23 cellular contexts compared by ENCODE assay signal in the genomic region with DNA sequence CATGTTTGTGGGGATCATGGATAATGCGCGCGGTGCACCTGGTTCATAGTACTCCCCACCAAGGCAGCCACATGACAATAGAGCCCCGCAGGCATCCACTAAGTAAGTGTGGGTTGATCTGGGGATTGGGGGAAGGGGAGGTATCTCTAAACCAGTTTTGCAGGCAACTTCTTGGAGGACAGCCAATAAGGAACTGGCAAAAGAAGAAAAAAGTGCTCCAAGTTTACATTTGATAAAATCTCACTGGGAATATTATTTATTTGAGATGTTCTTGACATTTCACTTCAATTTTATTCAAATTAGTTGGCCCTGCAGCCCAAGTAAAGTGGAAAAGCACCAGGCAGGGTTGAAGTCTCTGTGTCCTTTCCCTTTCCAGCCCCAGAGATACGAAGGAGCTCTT. TPM values are rescaled to one million over a fixed set of nuclear protein-coding genes. Genes with fewer than 3 reads are reported as not detected.
DNase-seq lines count a peak whose midpoint lies in the region; ATAC-seq, FAIRE-seq and TF ChIP-seq lines count a peak whose summit lies in the region.
"Had no signal": no experiment of that assay in that cellular context is flagged by ENCODE, and none has a peak within 500 bp of the region (broad histone marks: within the 10 kb centered on the region; RNA-seq: fewer than 3 reads in every experiment).

No MANE protein-coding gene starts in this region.

- H3K4me3 ChIP-seq in H1 (ENCODE audit: extremely low read depth in 1 of 4, insufficient read depth in 2 of 4, low read depth in 3 of 4, low read length in 4 of 4) (no peak overlapping the region; a peak in 1 of 8 replicates), lower lobe of right lung (no peak overlapping the region)
- H3K4me3 ChIP-seq: K562, psoas muscle, spleen, testis had no signal

- TF ChIP-seq POLR2A in H1 (IDR thresholded peaks at IDR 0.05; ENCODE audit: control extremely low read depth in 1 of 2, low read depth in 2 of 2, low read length in 2 of 2), result no peak

- CTCF ChIA-PET in H1 (lab: Charles Lee; ENCODE audit: partially characterized antibody), result interaction anchor here (1.0 to 6.5 kb wide), 3 partner anchors 10 to 18 kb away, joined by 4 to 37 read pairs (median 6); no protein-coding TSS in a partner anchor

- no peak overlapping the region for H2BK120ac ChIP-seq in H1 (replicated peaks; ENCODE audit: low read depth, low read length)

- H2BK12ac ChIP-seq in H1 (ENCODE audit: low read depth, low read length), result no peak overlapping the region

- H2AFZ ChIP-seq in H1 (ENCODE audit: low read length), result no peak overlapping the region

- 66% methylated on average over 5 of the region's 5 CpGs; no CpG with 5 or more reads in 1 of the 2 experiments for WGBS in H1 (ENCODE audit: extremely low coverage in 1 of 2, insufficient coverage in 1 of 2, insufficient read length in 1 of 2, insufficient replicate concordance in 2 of 2, low coverage in 1 of 2, low lambda C conversion rate in 2 of 2, missing lambda C conversion rate in 1 of 2), 2 experiments

- no peak overlapping the region for H3K4ac ChIP-seq in H1 (replicated peaks; ENCODE audit: insufficient read length, low read depth, low read length)

- no peak overlapping the region for H2BK20ac ChIP-seq in H1 (ENCODE audit: low read length)

- peak overlapping the region; percentile 10 to 22; a peak in 2 of 4 replicates for H3K4me2 ChIP-seq in H1 (ENCODE audit: insufficient read depth in 1 of 2, low read depth in 2 of 2, low read length in 2 of 2)

- POLR2A ChIA-PET in H1 (lab: Charles Lee; ENCODE audit: partially characterized antibody), result interaction anchor here (1.7 kb wide), 1 partner anchor 10 kb away, joined by 9 read pairs; no protein-coding TSS in a partner anchor

- H3K27ac ChIP-seq in H1 (ENCODE audit: low read depth, low read length) (no peak overlapping the region), lower lobe of right lung (peak overlapping the region; percentile 53)
- H3K27ac ChIP-seq: psoas muscle, spleen, testis had no signal

- no peak overlapping the region for H2BK15ac ChIP-seq in H1 (ENCODE audit: low read length)

- peaks cover 10 to 16% (median 12%) of the 10 kb centered on the region in 4 experiments for H3K4me1 ChIP-seq in H1 (replicated peaks in 1 of 4; ENCODE audit: control insufficient read depth in 3 of 4, insufficient read depth in 4 of 4, low read length in 3 of 4)
- peaks cover 46% of the 10 kb centered on the region for H3K4me1 ChIP-seq in lower lobe of right lung
- H3K4me1 ChIP-seq: psoas muscle had no signal

- no peaks in the 10 kb centered on the region for H4K20me1 ChIP-seq in H1 (replicated peaks in 1 of 2; ENCODE audit: control insufficient read depth in 1 of 2, insufficient read depth in 2 of 2, low read length in 2 of 2)

- no peak overlapping the region for H4K5ac ChIP-seq in H1 (ENCODE audit: insufficient read length, low read depth, low read length)

- no peaks in the 10 kb centered on the region for H3K79me1 ChIP-seq in H1 (ENCODE audit: low read depth, low read length)

- H3K23ac ChIP-seq in H1 (ENCODE audit: insufficient read length), result no peak overlapping the region

- no peak overlapping the region for H3K9ac ChIP-seq in H1 (replicated peaks in 1 of 4; ENCODE audit: extremely low read depth in 1 of 4, low read depth in 3 of 4, low read length in 3 of 4)

- no peak overlapping the region for H3K56ac ChIP-seq in H1 (replicated peaks; ENCODE audit: insufficient read length, low read depth, low read length)

- TF ChIP-seq RAD21 in H1 (IDR thresholded peaks at IDR 0.05 in 1 of 2, conservative IDR thresholded peaks at IDR 0.05 in 1 of 2; ENCODE audit: low read depth in 2 of 2, low read length in 2 of 2), result no peak

- H3K18ac ChIP-seq in H1 (ENCODE audit: extremely low read depth, low read length), result no peak overlapping the region

- H3K23me2 ChIP-seq in H1 (ENCODE audit: low read depth, low read length), result no peaks in the 10 kb centered on the region

- H3K36me3 ChIP-seq in H1 (ENCODE audit: control insufficient read depth in 2 of 4, insufficient read depth in 4 of 4, low read length in 3 of 4) (no peaks in the 10 kb centered on the region), lower lobe of right lung (no peaks in the 10 kb centered on the region)
- H3K36me3 ChIP-seq: spleen had no signal

- H2AK5ac ChIP-seq in H1 (ENCODE audit: low read depth, low read length), result no peak overlapping the region

- ATAC-seq in lower lobe of right lung, result peak; percentile 57 to 72
- ATAC-seq: K562, left ventricle myocardium superior, natural killer cell, psoas muscle had no signal

- H3K14ac ChIP-seq in H1 (ENCODE audit: insufficient read length), result no peak overlapping the region

- no peaks in the 10 kb centered on the region for H3K79me2 ChIP-seq in H1 (ENCODE audit: control insufficient read depth in 1 of 2, insufficient read depth in 2 of 2, low read length in 2 of 2)

- H3K9me3 ChIP-seq in H1 (ENCODE audit: insufficient read depth in 2 of 2, low read depth in 1 of 2, low read length in 1 of 2) (no peaks in the 10 kb centered on the region), lower lobe of right lung (no peaks in the 10 kb centered on the region)
- H3K9me3 ChIP-seq: psoas muscle, spleen, testis had no signal

- FAIRE-seq in H1 (lab: Jason Lieb, UNC) (no peak), GM19239 (lab: Jason Lieb, UNC) (no peak)
- FAIRE-seq: K562, RCC 7860 had no signal

- H3K27me3 ChIP-seq in H1 (replicated peaks in 1 of 4; ENCODE audit: control insufficient read depth in 3 of 4, extremely low read depth in 1 of 4, insufficient read depth in 3 of 4, low read length in 3 of 4), result peaks cover 0 to 2% (median 0%) of the 10 kb centered on the region in 4 experiments; a peak in 2 of 7 replicates
- no peaks in the 10 kb centered on the region for H3K27me3 ChIP-seq in lower lobe of right lung (ENCODE audit: low read depth)
- H3K27me3 ChIP-seq: spleen, testis had no signal

- peak in 1 of 2 experiments; percentile 52; a peak in 1 of 3 replicates for TF ChIP-seq EP300 in H1 (IDR thresholded peaks at IDR 0.05; ENCODE audit: borderline replicate concordance in 1 of 2, low read depth in 2 of 2, low read length in 2 of 2)

- DNase-seq in DMS53 (lab: John Stamatoyannopoulos, UW) (peak; percentile 13), DMS53 treated with DMSO at 0.1 percent for 48 hours (lab: John Stamatoyannopoulos, UW; ENCODE audit: unreplicated experiment) (no peak), H1 (ENCODE audit: low read depth in 1 of 2, low spot score in 2 of 2) (no peak), lower lobe of right lung (no peak), ureter (ENCODE audit: low spot score) (peak; percentile 71), NCI-H187 treated with DMSO at 0.1 percent for 48 hours (lab: John Stamatoyannopoulos, UW) (no peak), GM19239 (ENCODE audit: insufficient read length, low spot score) (no peak), hippocampal formation (lab: John Stamatoyannopoulos, UW) (no peak)
- DNase-seq: 8988T; activated CD8-positive, alpha-beta memory T cell treated with anti-CD3 and anti-CD28 coated beads for 24 hours; central memory CD4-positive, alpha-beta T cell; GOT3; left ventricle myocardium superior; natural killer cell; NCI-H1092; psoas muscle; spleen; SW 1271; testis had no signal

- H2BK5ac ChIP-seq in H1 (ENCODE audit: low read depth, low read length), result no peak overlapping the region

- H4K8ac ChIP-seq in H1 (ENCODE audit: extremely low read depth, insufficient read depth, low read length), result no peak overlapping the region

- TF ChIP-seq CTCF in H1 (IDR thresholded peaks at IDR 0.05; ENCODE audit: control extremely low read depth in 1 of 3, insufficient read depth in 1 of 3, low read depth in 1 of 3, low read length in 3 of 3), result no peak
- TF ChIP-seq CTCF in lower lobe of right lung (IDR thresholded peaks at IDR 0.05), result no peak

- intact Hi-C loops in lower lobe of right lung (cut with DNase I), result no loop called here

- no peak overlapping the region for H4K91ac ChIP-seq in H1 (replicated peaks; ENCODE audit: insufficient read length, low read length)

TF ChIP-seq in H1, 55 proteins besides CTCF, POLR2A, EP300 and RAD21 (continues in another document):
- TF ChIP-seq POU5F1 (IDR thresholded peaks at IDR 0.05; ENCODE audit: low read depth, low read length) (0 out of 2 replicates have a peak, but pooled peaks have one; percentile 4), YY1 (IDR thresholded peaks at IDR 0.05; ENCODE audit: low read depth, low read length) (no peak), MAFK (IDR thresholded peaks at IDR 0.05; ENCODE audit: low read depth, low read length) (no peak), RXRA (IDR thresholded peaks at IDR 0.05; ENCODE audit: insufficient read depth, low read depth, low read length) (no peak), USF2 (IDR thresholded peaks at IDR 0.05; ENCODE audit: low read length) (no peak)

RNA-seq across cellular contexts. Expression of gene FBP1, which starts 8.5 kb away (rescaled TPM):
- total RNA-seq in H1 (2021; fragmentation: NEBNext Ultra II Directional; extraction: Animal tissue kit (Norgen Biotek cat#: 25700)), result 1.0 and 2.2 TPM in 2 replicates
- 2.6 and 4.1 TPM in 2 replicates for polyA plus RNA-seq in H1 (2011; rRNA removed)
- 3.3 TPM for polyA plus RNA-seq in H1 (2011; cell fraction: cytosol; rRNA removed)
- 2.7 TPM for polyA plus RNA-seq in H1 (2011; cell fraction: nucleus; rRNA removed)
- polyA plus RNA-seq in H1 (2012, experiment 1 of 2), result 3.2 to 5.2 TPM (median 3.6 TPM) in 4 replicates
- polyA plus RNA-seq in H1 (2012, experiment 2 of 2), result 4.3 TPM
- 1.9 TPM for polyA plus RNA-seq in H1 (2013, experiment 1 of 2)
- 2.2 TPM for polyA plus RNA-seq in H1 (2013, experiment 2 of 2)
- polyA minus RNA-seq in H1 (2011; rRNA and poly(A)+ RNA removed), result 1.2 and 1.7 TPM in 2 replicates
- 1.3 TPM for polyA minus RNA-seq in H1 (2011; cell fraction: cytosol; rRNA and poly(A)+ RNA removed)
- polyA minus RNA-seq in H1 (2011; cell fraction: nucleus; rRNA and poly(A)+ RNA removed), result 1.1 TPM
- total RNA-seq in lower lobe of right lung (527 TPM), ureter (231 TPM)
- polyA plus RNA-seq: K562 had no signal

RNA-seq across cellular contexts. Expression of gene FBP2, which starts 37.2 kb away (rescaled TPM):
- total RNA-seq in H1 (2021; fragmentation: NEBNext Ultra II Directional; extraction: Animal tissue kit (Norgen Biotek cat#: 25700)), result not detected in 2 replicates
- polyA plus RNA-seq in H1 (2011; rRNA removed), result not detected in 2 replicates
- polyA plus RNA-seq in H1 (2011; cell fraction: cytosol; rRNA removed), result not detected
- polyA plus RNA-seq in H1 (2011; cell fraction: nucleus; rRNA removed), result 0.17 TPM
- polyA plus RNA-seq in H1 (2012, experiment 1 of 2), result 0.24 to 0.38 TPM (median 0.33 TPM) in 3 of 4 replicates, not detected in the other
- not detected for polyA plus RNA-seq in H1 (2012, experiment 2 of 2)
- polyA plus RNA-seq in H1 (2013, experiment 1 of 2), result not detected
- polyA plus RNA-seq in H1 (2013, experiment 2 of 2), result not detected
- not detected in 2 replicates for polyA minus RNA-seq in H1 (2011; rRNA and poly(A)+ RNA removed)
- polyA minus RNA-seq in H1 (2011; cell fraction: cytosol; rRNA and poly(A)+ RNA removed), result not detected
- not detected for polyA minus RNA-seq in H1 (2011; cell fraction: nucleus; rRNA and poly(A)+ RNA removed)
- total RNA-seq in lower lobe of right lung (not detected), ureter (0.29 TPM)
- total RNA-seq: activated T-helper 2 cell treated with anti-CD3 and anti-CD28 coated beads, Interferon-gamma antibody, Interleukin-2, Interleukin-4, amounts not matched to agents 10 μg/mL and 5 μg/mL and 100 μg/mL, durations not matched to agents 14 hours and 24 hours and 36 hours; K562; left ventricle myocardium superior; natural killer cell; spleen had no signal
- polyA plus RNA-seq: BJ had no signal

Comparison
In these comparisons a context has a peak if more than half of its experiments do, and no peak if none do; other contexts are left out.
1. DNase-seq: peak in DMS53 (single experiment) and ureter (single experiment); none in DMS53 treated with DMSO at 0.1 percent for 48 hours (single experiment), H1 (0 of 2), lower lobe of right lung (single experiment), NCI-H187 treated with DMSO at 0.1 percent for 48 hours (single experiment), GM19239 (single experiment) and hippocampal formation (0 of 2).
2. RNA of gene FBP1, which starts 8.5 kb away (total RNA-seq): 527 TPM in lower lobe of right lung (single experiment) and 231 TPM in ureter (single experiment); 1.0 to 2.2 TPM in H1; every median in the first group is over 10 times any median in the second.